In the genomic region with DNA sequence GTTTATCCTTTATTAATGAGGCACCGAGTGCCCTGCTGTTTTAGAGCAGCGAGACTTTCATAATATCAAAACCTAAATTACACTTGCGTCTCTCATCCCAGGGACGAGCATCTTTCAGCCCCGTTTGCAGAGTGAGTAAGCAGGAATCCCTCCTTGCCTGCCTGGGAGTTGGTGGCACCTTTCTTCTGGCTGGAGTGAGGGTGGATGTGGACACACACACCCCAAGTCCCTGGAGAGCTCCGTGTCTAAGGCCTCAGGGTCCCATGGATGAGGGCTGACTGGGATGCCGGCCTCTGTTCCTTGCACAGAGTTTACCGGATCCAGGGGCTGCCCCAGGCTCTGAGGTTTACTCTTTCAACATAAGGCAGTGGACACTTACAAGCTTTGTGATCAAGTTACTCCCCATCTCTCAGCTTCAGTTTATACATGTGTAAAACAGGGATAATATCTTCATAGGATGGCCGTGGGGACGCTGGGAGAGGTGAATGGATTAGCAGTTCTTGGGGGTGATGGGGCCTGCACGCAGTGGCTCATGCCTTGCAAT, we compare ENCODE assay signal across 17 cellular contexts. TPM values are rescaled to one million over a fixed set of nuclear protein-coding genes. Genes with fewer than 3 reads are reported as not detected.
DNase-seq lines count a peak whose midpoint lies in the region; ATAC-seq and TF ChIP-seq lines count a peak whose summit lies in the region.
"Had no signal": no experiment of that assay in that cellular context is flagged by ENCODE, and none has a peak within 500 bp of the region (broad histone marks: within the 10 kb centered on the region; RNA-seq: fewer than 3 reads in every experiment).

No MANE protein-coding gene starts in this region.

- peaks cover 31% of the 10 kb centered on the region for H3K4me1 Mint-ChIP-seq in stimulated activated naive CD8-positive, alpha-beta T cell treated with anti-CD3 and anti-CD28 coated beads, Interleukin-15, amount 100 ng/mL, for 72 hours

- ATAC-seq in Right ventricle myocardium superior (ENCODE audit: poor library complexity) (no peak), right cardiac atrium (no peak), RWPE2 (ENCODE audit: low read depth) (no peak)
- no peak for ATAC-seq in stimulated activated naive CD8-positive, alpha-beta T cell treated with anti-CD3 and anti-CD28 coated beads, Interleukin-15, amount 100 ng/mL, for 72 hours
- ATAC-seq: PC-3, Right ventricle myocardium inferior had no signal

- DNase-seq in Right ventricle myocardium superior, result peak; percentile 18
- DNase-seq in right cardiac atrium, result no peak
- DNase-seq in RWPE2 (ENCODE audit: low spot score), result peak; percentile 25
- peak; percentile 60 for DNase-seq in mesenteric fat pad (ENCODE audit: low spot score)
- peak; percentile 29 for DNase-seq in ureter (ENCODE audit: low spot score)
- DNase-seq in NCI-H2081 (lab: John Stamatoyannopoulos, UW), result no peak
- DNase-seq in stimulated activated naive CD8-positive, alpha-beta T cell treated with anti-CD3 and anti-CD28 coated beads, Interleukin-15, amount 100 ng/mL, for 72 hours, result no peak
- DNase-seq: C1 segment of cervical spinal cord, GF-D8, GOT3, NCI-H1092, NCI-H146, NCI-H2081 treated with DMSO at 0.1 percent for 48 hours, NCI-H510A treated with DMSO at 0.1 percent for 48 hours, NCI-H82, PC-3 had no signal

- H3K4me3 Mint-ChIP-seq in stimulated activated naive CD8-positive, alpha-beta T cell treated with anti-CD3 and anti-CD28 coated beads, Interleukin-15, amount 100 ng/mL, for 72 hours, result no peak overlapping the region

- H3K4me1 ChIP-seq in right cardiac atrium (ENCODE audit: control insufficient read depth, insufficient read depth, low read length), result no peaks in the 10 kb centered on the region
- peaks cover 4% of the 10 kb centered on the region for H3K4me1 ChIP-seq in RWPE2 (ENCODE audit: insufficient read depth, poor library complexity, severe bottlenecking)

- no peaks in the 10 kb centered on the region for H3K9me3 Mint-ChIP-seq in stimulated activated naive CD8-positive, alpha-beta T cell treated with anti-CD3 and anti-CD28 coated beads, Interleukin-15, amount 100 ng/mL, for 72 hours

- no peaks in the 10 kb centered on the region for H3K27me3 ChIP-seq in right cardiac atrium (ENCODE audit: control insufficient read depth, insufficient read depth)
- H3K27me3 ChIP-seq in RWPE2 (ENCODE audit: insufficient read depth, poor library complexity, severe bottlenecking), result peaks cover 19% of the 10 kb centered on the region

- H3K9me3 ChIP-seq in right cardiac atrium (ENCODE audit: control insufficient read depth, low read length) (no peaks in the 10 kb centered on the region), RWPE2 (ENCODE audit: severe bottlenecking) (no peaks in the 10 kb centered on the region)

- WGBS in right cardiac atrium, result 72% methylated on average over 11 of the region's 11 CpGs

- no peak for TF ChIP-seq CTCF in RWPE2 (IDR thresholded peaks at IDR 0.05; ENCODE audit: poor library complexity, severe bottlenecking)

- H3K4me3 ChIP-seq in right cardiac atrium (ENCODE audit: low read length) (no peak overlapping the region), RWPE2 (ENCODE audit: severe bottlenecking) (no peak overlapping the region)

- intact Hi-C loops in Right ventricle myocardium superior (cut with DNase I) (loop anchor here (10.0 kb wide), 1 partner anchor 279 kb away; no protein-coding TSS in a partner anchor), right cardiac atrium (cut with DNase I) (loop anchor here in 1 of 4 donors (10.0 kb wide), 1 partner anchor 289 kb away; no protein-coding TSS in a partner anchor)

- no peak overlapping the region for H3K27ac Mint-ChIP-seq in stimulated activated naive CD8-positive, alpha-beta T cell treated with anti-CD3 and anti-CD28 coated beads, Interleukin-15, amount 100 ng/mL, for 72 hours

- no peaks in the 10 kb centered on the region for H3K36me3 ChIP-seq in RWPE2 (ENCODE audit: low read depth)

- peaks cover 52% of the 10 kb centered on the region for H3K27me3 Mint-ChIP-seq in stimulated activated naive CD8-positive, alpha-beta T cell treated with anti-CD3 and anti-CD28 coated beads, Interleukin-15, amount 100 ng/mL, for 72 hours

- H3K27ac ChIP-seq in right cardiac atrium (ENCODE audit: low read length), result no peak overlapping the region
- no peak overlapping the region for H3K27ac ChIP-seq in RWPE2 (ENCODE audit: poor library complexity, severe bottlenecking)

RNA-seq across cellular contexts. Expression of a gene that starts 24.5 kb away (rescaled TPM):
- 15.8 TPM for total RNA-seq in Right ventricle myocardium superior
- total RNA-seq in right cardiac atrium, result 10 to 100 TPM; 13.9 to 27.4 (median 19.9) TPM
- 15.3 TPM for polyA plus RNA-seq in right cardiac atrium
- 15.5 TPM for total RNA-seq in mesenteric fat pad
- 35.9 TPM for total RNA-seq in ureter

RNA-seq across cellular contexts. Expression of a gene that starts 24.6 kb away (rescaled TPM):
- total RNA-seq in Right ventricle myocardium superior, result 22.7 TPM
- 10 to 100 TPM; 15.6 to 20.9 (median 18.9) TPM for total RNA-seq in right cardiac atrium
- 29.8 TPM for polyA plus RNA-seq in right cardiac atrium
- 5.2 TPM for total RNA-seq in mesenteric fat pad
- total RNA-seq in ureter, result 18.0 TPM

Comparison
In these comparisons a context has a peak if more than half of its experiments do, and no peak if none do; other contexts are left out.
1. DNase-seq: peak in Right ventricle myocardium superior (single experiment), RWPE2 (single experiment), mesenteric fat pad (single experiment) and ureter (single experiment); none in right cardiac atrium (0 of 3), NCI-H2081 (0 of 2) and stimulated activated naive CD8-positive, alpha-beta T cell treated with anti-CD3 and anti-CD28 coated beads, Interleukin-15, amount 100 ng/mL, for 72 hours (0 of 2).